In genomic region chr17:21214015-21214776, GRCh38 we compare ENCODE assay signal across 1 cellular context.
TF ChIP-seq lines count a peak whose summit lies in the region.

TMEM11 (minus strand) TSS chr17:21214161; CDS start chr17:21214152, 9 bp downstream.

TF ChIP-seq in HepG2, 621 proteins besides CTCF, POLR2A, EP300 and RAD21 (continued from another document and continues in another):
- no peak for TF ChIP-seq TBX3 (IDR thresholded peaks at IDR 0.05; ENCODE audit: borderline replicate concordance)
- TF ChIP-seq ZNF841 (CRISPR knock-in tag; IDR thresholded peaks at IDR 0.05; ENCODE audit: borderline replicate concordance) = no peak
- TF ChIP-seq ZNF512 (CRISPR knock-in tag; IDR thresholded peaks at IDR 0.05) = no peak
- TF ChIP-seq ARID3A (IDR thresholded peaks at IDR 0.05; ENCODE audit: low read depth, low read length) = no peak
- no peak for TF ChIP-seq NFKBIZ (CRISPR knock-in tag; IDR thresholded peaks at IDR 0.05)
- no peak for TF ChIP-seq MBD4 (IDR thresholded peaks at IDR 0.05; ENCODE audit: borderline replicate concordance, low read length)
- TF ChIP-seq ISL2 (CRISPR knock-in tag; IDR thresholded peaks at IDR 0.05) = no peak
- peak; percentile 71; the same call in 1 of the 2 replicates for TF ChIP-seq ZNF451 (CRISPR knock-in tag; IDR thresholded peaks at IDR 0.05)
- no peak for TF ChIP-seq GPBP1L1 (CRISPR knock-in tag; IDR thresholded peaks at IDR 0.05)
- peak; percentile 22 for TF ChIP-seq SRSF1 (optimal IDR thresholded peaks at IDR 0.05; ENCODE audit: low read depth, low read length)
- no peak for TF ChIP-seq ZNF639 (CRISPR knock-in tag; conservative IDR thresholded peaks at IDR 0.05)
- TF ChIP-seq ZBTB7A (CRISPR knock-in tag; IDR thresholded peaks at IDR 0.05) = no peak
- no peak for TF ChIP-seq HOXA7 (CRISPR knock-in tag; IDR thresholded peaks at IDR 0.05)
- TF ChIP-seq KLF11 (CRISPR knock-in tag; IDR thresholded peaks at IDR 0.05) = 0 out of 2 replicates have a peak, but pooled peaks have one; percentile 63
- no peak for TF ChIP-seq ZNF800 (CRISPR knock-in tag; IDR thresholded peaks at IDR 0.05)
- TF ChIP-seq TAF15 (IDR thresholded peaks at IDR 0.05; ENCODE audit: low read depth, low read length, poor library complexity, severe bottlenecking) = peak; percentile 70
- TF ChIP-seq FOSL2 (CRISPR knock-in tag; IDR thresholded peaks at IDR 0.05) = no peak; the same call in 1 of the 2 replicates
- TF ChIP-seq ZNF782 (CRISPR knock-in tag; IDR thresholded peaks at IDR 0.05; ENCODE audit: borderline replicate concordance) = no peak
- TF ChIP-seq CBX5 (CRISPR knock-in tag; IDR thresholded peaks at IDR 0.05; ENCODE audit: borderline replicate concordance) = peak; percentile 27; the same call in 1 of the 2 replicates
- TF ChIP-seq BCLAF1 (IDR thresholded peaks at IDR 0.05) = no peak
- no peak for TF ChIP-seq TFAP4 (IDR thresholded peaks at IDR 0.05; ENCODE audit: borderline replicate concordance, low read depth)
- TF ChIP-seq TERF1 (CRISPR knock-in tag; IDR thresholded peaks at IDR 0.05) = no peak
- no peak for TF ChIP-seq ZNF777 (CRISPR knock-in tag; IDR thresholded peaks at IDR 0.05)
- TF ChIP-seq BATF2 (CRISPR knock-in tag; IDR thresholded peaks at IDR 0.05) = 0 out of 2 replicates have a peak, but pooled peaks have one; percentile 27
- 0 out of 2 replicates have a peak, but pooled peaks have one; percentile 20 for TF ChIP-seq KDM3A (CRISPR knock-in tag; IDR thresholded peaks at IDR 0.05; ENCODE audit: low read depth)
- TF ChIP-seq NCOA5 (CRISPR knock-in tag; IDR thresholded peaks at IDR 0.05) = no peak
- no peak for TF ChIP-seq ZNF468 (CRISPR knock-in tag; IDR thresholded peaks at IDR 0.05)
- TF ChIP-seq ETS1 (CRISPR knock-in tag; IDR thresholded peaks at IDR 0.05) = no peak
- no peak for TF ChIP-seq ZBTB4 (CRISPR knock-in tag; IDR thresholded peaks at IDR 0.05; ENCODE audit: borderline replicate concordance)
- no peak for TF ChIP-seq ZNF280D (CRISPR knock-in tag; IDR thresholded peaks at IDR 0.05)
